In the genomic region with DNA sequence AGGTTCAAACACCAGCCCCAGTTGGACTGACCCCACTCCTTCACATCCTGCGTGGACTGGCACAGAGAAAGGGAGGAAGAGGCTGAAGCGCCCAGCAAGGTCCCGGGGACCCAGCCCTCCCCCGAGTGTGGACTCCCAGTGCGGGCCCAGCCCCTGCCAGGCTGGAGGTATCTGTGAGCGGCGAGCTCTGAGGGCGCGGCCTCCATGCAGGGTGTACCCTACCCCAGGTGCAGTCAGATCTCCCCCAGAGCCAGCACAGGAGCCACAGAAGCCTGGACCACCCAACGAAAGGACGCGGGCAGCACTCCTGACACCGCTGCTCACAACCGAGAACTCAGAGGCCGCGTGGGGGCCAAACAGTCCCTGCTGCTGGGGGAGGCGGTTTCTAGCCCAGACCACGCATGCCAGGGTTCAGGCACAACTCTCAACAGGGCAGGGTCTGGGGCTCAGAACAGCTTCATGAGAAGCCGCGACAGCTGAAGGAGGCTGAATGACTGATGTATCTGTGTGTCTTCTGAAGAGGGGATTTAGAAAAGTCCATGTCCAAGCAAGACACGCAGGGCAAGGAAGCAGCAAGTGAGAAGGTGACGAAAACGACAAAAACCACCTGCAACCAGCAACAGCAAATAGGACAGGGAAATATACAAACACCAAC, we compare ENCODE assay signal across 10 cellular contexts. TPM values are rescaled to one million over a fixed set of nuclear protein-coding genes. Genes with fewer than 3 reads are reported as not detected.
A peak's percentile ranks its signal among the peaks of the same experiment; 100 is the strongest.
DNase-seq lines count a peak whose midpoint lies in the region; ATAC-seq and TF ChIP-seq lines count a peak whose summit lies in the region.
"Had no signal": no experiment of that assay in that cellular context is flagged by ENCODE, and none has a peak within 500 bp of the region (broad histone marks: within the 10 kb centered on the region; RNA-seq: fewer than 3 reads in every experiment).

No MANE protein-coding gene starts in this region.

- H3K4me3 ChIP-seq in CD4-positive, CD25-positive, alpha-beta regulatory T cell (ENCODE audit: low read depth, low read length) = no peak overlapping the region
- H3K4me3 ChIP-seq in SJCRH30 (peak overlapping the region; percentile 25), endodermal cell (ENCODE audit: low read length) (no peak overlapping the region), neuronal stem cell (ENCODE audit: low read length in 2 of 2) (no peak overlapping the region)

- no peaks in the 10 kb centered on the region for H3K27me3 Mint-ChIP-seq in CD4-positive, CD25-positive, alpha-beta regulatory T cell
- H3K27me3 Mint-ChIP-seq in endodermal cell (ENCODE audit: insufficient read depth) = no peaks in the 10 kb centered on the region

- no peak overlapping the region for H3K14ac ChIP-seq in neuronal stem cell (ENCODE audit: low read length)

- peaks cover 0 to 61% (median 18%) of the 10 kb centered on the region in 4 donors for H3K4me1 Mint-ChIP-seq in CD4-positive, CD25-positive, alpha-beta regulatory T cell
- no peaks in the 10 kb centered on the region for H3K4me1 Mint-ChIP-seq in endodermal cell

- no peak overlapping the region for H3K4me2 ChIP-seq in neuronal stem cell (ENCODE audit: insufficient read depth, low read length, poor library complexity, severe bottlenecking)

- 91 to 94% methylated on average over 15 to 23 of the region's 23 CpGs for WGBS in endodermal cell (ENCODE audit: insufficient coverage in 1 of 2, insufficient read length in 1 of 2), 2 experiments
- WGBS in neuronal stem cell (ENCODE audit: extremely low coverage in 2 of 2, insufficient read length in 2 of 2, insufficient replicate concordance in 1 of 2), 2 donors = no CpG with 5 or more reads among the region's 23 CpGs

- peaks cover 18% of the 10 kb centered on the region for H3K36me3 Mint-ChIP-seq in CD4-positive, CD25-positive, alpha-beta regulatory T cell
- peaks cover 37% of the 10 kb centered on the region for H3K36me3 Mint-ChIP-seq in endodermal cell (ENCODE audit: low read depth)

- H3K27ac ChIP-seq in CD4-positive, CD25-positive, alpha-beta regulatory T cell (ENCODE audit: insufficient read depth, low read length, poor library complexity, severe bottlenecking) = peak overlapping the region; percentile 69
- peak overlapping the region; percentile 78 for H3K27ac ChIP-seq in SJCRH30
- no peak overlapping the region for H3K27ac ChIP-seq in endodermal cell (ENCODE audit: low read depth, low read length)
- no peak overlapping the region for H3K27ac ChIP-seq in neuronal stem cell (replicated peaks; ENCODE audit: low read length)

- peaks cover 14% of the 10 kb centered on the region for H3K36me3 ChIP-seq in CD4-positive, CD25-positive, alpha-beta regulatory T cell (ENCODE audit: control insufficient read depth, insufficient read depth, low read length)
- H3K36me3 ChIP-seq in SJCRH30 (peaks cover 7% of the 10 kb centered on the region; the same call in 1 of the 2 replicates), endodermal cell (ENCODE audit: control insufficient read depth, insufficient read depth, low read length) (peaks cover 12% of the 10 kb centered on the region), neuronal stem cell (replicated peaks in 1 of 2; ENCODE audit: control insufficient read depth in 2 of 2, insufficient read depth in 2 of 2, low read length in 2 of 2) (peaks cover 8 to 53% of the 10 kb centered on the region in 2 donors)

- no peaks in the 10 kb centered on the region for H3K9me3 Mint-ChIP-seq in CD4-positive, CD25-positive, alpha-beta regulatory T cell
- H3K9me3 Mint-ChIP-seq in endodermal cell = no peaks in the 10 kb centered on the region

- H3K23ac ChIP-seq in neuronal stem cell (ENCODE audit: low read depth, low read length, poor library complexity) = peak overlapping the region; percentile 49

- H2BK15ac ChIP-seq in neuronal stem cell (ENCODE audit: low read length) = no peak overlapping the region

- H2BK5ac ChIP-seq in neuronal stem cell (ENCODE audit: low read length) = no peak overlapping the region

- H3K18ac ChIP-seq in neuronal stem cell (ENCODE audit: low read length) = no peak overlapping the region

- H2AFZ ChIP-seq in neuronal stem cell (ENCODE audit: low read length) = no peak overlapping the region

- no peaks in the 10 kb centered on the region for H3K27me3 ChIP-seq in CD4-positive, CD25-positive, alpha-beta regulatory T cell (ENCODE audit: control insufficient read depth, insufficient read depth, low read length)
- H3K27me3 ChIP-seq in SJCRH30 = no peaks in the 10 kb centered on the region
- H3K27me3 ChIP-seq in endodermal cell (ENCODE audit: control insufficient read depth, insufficient read depth, low read length, poor library complexity, severe bottlenecking) = no peaks in the 10 kb centered on the region
- no peaks in the 10 kb centered on the region for H3K27me3 ChIP-seq in neuronal stem cell (ENCODE audit: control insufficient read depth in 3 of 3, insufficient read depth in 3 of 3, low read depth in 1 of 3, low read length in 3 of 3)

- peaks cover 14% of the 10 kb centered on the region for H3K79me1 ChIP-seq in neuronal stem cell (ENCODE audit: low read depth, low read length)

- no peak for TF ChIP-seq CTCF in endodermal cell (conservative IDR thresholded peaks at IDR 0.05)

- H2AK5ac ChIP-seq in neuronal stem cell (ENCODE audit: low read depth, low read length) = no peak overlapping the region

- peaks cover 40% of the 10 kb centered on the region for H3K4me1 ChIP-seq in CD4-positive, CD25-positive, alpha-beta regulatory T cell (ENCODE audit: control insufficient read depth, insufficient read depth, low read length, poor library complexity, severe bottlenecking)
- H3K4me1 ChIP-seq in SJCRH30 = peaks cover 30% of the 10 kb centered on the region
- no peaks in the 10 kb centered on the region for H3K4me1 ChIP-seq in endodermal cell (ENCODE audit: control insufficient read depth, insufficient read depth, low read length)
- H3K4me1 ChIP-seq in neuronal stem cell (ENCODE audit: control insufficient read depth in 2 of 2, insufficient read depth in 1 of 2, low read depth in 1 of 2, low read length in 2 of 2) = peaks cover 6 to 9% of the 10 kb centered on the region in 2 donors

- no peaks in the 10 kb centered on the region for H3K9me3 ChIP-seq in CD4-positive, CD25-positive, alpha-beta regulatory T cell (ENCODE audit: control insufficient read depth in 2 of 2, low read length in 2 of 2)
- no peaks in the 10 kb centered on the region for H3K9me3 ChIP-seq in SJCRH30 (replicated peaks)
- no peaks in the 10 kb centered on the region for H3K9me3 ChIP-seq in endodermal cell (ENCODE audit: control insufficient read depth, low read length)
- H3K9me3 ChIP-seq in neuronal stem cell (replicated peaks in 1 of 2; ENCODE audit: control insufficient read depth in 2 of 2, insufficient read depth in 1 of 2, low read depth in 1 of 2, low read length in 2 of 2) = peaks cover 0 to 2% of the 10 kb centered on the region in 2 donors

- no peak overlapping the region for H2BK12ac ChIP-seq in neuronal stem cell (ENCODE audit: low read length)

- no peak overlapping the region for H3K4ac ChIP-seq in neuronal stem cell (ENCODE audit: low read length)

- DNase-seq in CD4-positive, CD25-positive, alpha-beta regulatory T cell = no peak
- DNase-seq in SJCRH30 (peak; percentile 93 to 98), endodermal cell (no peak), neuronal stem cell (ENCODE audit: low spot score) (no peak), HUDEP-2 (lab: John Stamatoyannopoulos, UW; ENCODE audit: unreplicated experiment in 76 of 76) (no peak), inferior parietal cortex (ENCODE audit: extremely low spot score) (no peak), occipital lobe (lab: John Stamatoyannopoulos, UW) (no peak), NCI-H524 treated with DMSO at 0.1 percent for 48 hours (lab: John Stamatoyannopoulos, UW) (no peak)
- DNase-seq: COR-L47; stimulated activated CD4-positive, alpha-beta T cell treated with anti-CD3 and anti-CD28 coated beads, Interleukin-4, amount 100 ng/mL, for 24 hours had no signal

- peak overlapping the region; percentile 35 to 95 (median 93) for H3K27ac Mint-ChIP-seq in CD4-positive, CD25-positive, alpha-beta regulatory T cell
- peak overlapping the region; percentile 39 for H3K27ac Mint-ChIP-seq in endodermal cell

- no peak overlapping the region for H4K8ac ChIP-seq in neuronal stem cell (ENCODE audit: low read depth, low read length)

- H2BK120ac ChIP-seq in neuronal stem cell (ENCODE audit: low read depth, low read length) = no peak overlapping the region

- peak overlapping the region; percentile 31 to 85 (median 76) for H3K4me3 Mint-ChIP-seq in CD4-positive, CD25-positive, alpha-beta regulatory T cell
- no peak overlapping the region for H3K4me3 Mint-ChIP-seq in endodermal cell

- no peak overlapping the region for H3K9ac ChIP-seq in endodermal cell (ENCODE audit: extremely low read depth, low read length, poor library complexity, severe bottlenecking)
- H3K9ac ChIP-seq in neuronal stem cell (ENCODE audit: low read depth, low read length, poor library complexity) = peak overlapping the region; percentile 16

- H4K91ac ChIP-seq in neuronal stem cell (ENCODE audit: low read depth, low read length, poor library complexity) = no peak overlapping the region

- no peak for ATAC-seq in CD4-positive, CD25-positive, alpha-beta regulatory T cell (ENCODE audit: low read depth in 2 of 2)

RNA-seq across cellular contexts. Expression of gene SLC38A10, which starts 8.5 kb away (rescaled TPM):
- total RNA-seq in CD4-positive, CD25-positive, alpha-beta regulatory T cell = 66.3 TPM
- 10 to 100 TPM; 38.2 to 60.1 (median 48.6) TPM for polyA plus RNA-seq in CD4-positive, CD25-positive, alpha-beta regulatory T cell
- total RNA-seq in SJCRH30 (2014; rRNA removed; shearing (Covaris generic)) = 97.0 and 99.8 TPM in 2 replicates
- total RNA-seq in endodermal cell (10 to 100 TPM; 60.2 to 90.3 TPM), occipital lobe (12.3 TPM)
- 30.6 TPM for polyA plus RNA-seq in endodermal cell (2013, experiment 1 of 2)
- polyA plus RNA-seq in endodermal cell (2013, experiment 2 of 2) = 33.5 TPM
- 7.2 TPM for polyA plus RNA-seq in neuronal stem cell (2013, experiment 1 of 2)
- 7.3 TPM for polyA plus RNA-seq in neuronal stem cell (2013, experiment 2 of 2)

RNA-seq across cellular contexts. Expression of gene NDUFAF8, which starts 47.5 kb away (rescaled TPM):
- total RNA-seq in CD4-positive, CD25-positive, alpha-beta regulatory T cell = 34.8 TPM
- 10 to 100 TPM; 56.9 to 83.2 (median 78.6) TPM for polyA plus RNA-seq in CD4-positive, CD25-positive, alpha-beta regulatory T cell
- 129 and 132 TPM in 2 replicates for total RNA-seq in SJCRH30 (2014; rRNA removed; shearing (Covaris generic))
- 10 to 100 TPM; 42.7 to 48.7 TPM for total RNA-seq in endodermal cell
- 60.9 TPM for polyA plus RNA-seq in endodermal cell (2013, experiment 1 of 2)
- polyA plus RNA-seq in endodermal cell (2013, experiment 2 of 2) = 52.0 TPM
- polyA plus RNA-seq in neuronal stem cell (2013, experiment 1 of 2) = 79.2 TPM
- 73.1 TPM for polyA plus RNA-seq in neuronal stem cell (2013, experiment 2 of 2)
- total RNA-seq in occipital lobe = 7.8 TPM

RNA-seq across cellular contexts. Expression of gene TEPSIN, which starts 47.8 kb away (rescaled TPM):
- total RNA-seq in CD4-positive, CD25-positive, alpha-beta regulatory T cell = 113 TPM
- polyA plus RNA-seq in CD4-positive, CD25-positive, alpha-beta regulatory T cell = 1 to 10 TPM; 2.1 to 6.3 (median 5.7) TPM
- 21.5 and 29.3 TPM in 2 replicates for total RNA-seq in SJCRH30 (2014; rRNA removed; shearing (Covaris generic))
- total RNA-seq in endodermal cell (10 to 100 TPM; 30.0 to 45.0 TPM), occipital lobe (8.1 TPM)
- polyA plus RNA-seq in endodermal cell (2013, experiment 1 of 2) = 24.6 TPM
- polyA plus RNA-seq in endodermal cell (2013, experiment 2 of 2) = 21.1 TPM
- polyA plus RNA-seq in neuronal stem cell (2013, experiment 1 of 2) = 14.7 TPM
- polyA plus RNA-seq in neuronal stem cell (2013, experiment 2 of 2) = 14.2 TPM

Comparison
In these comparisons a context has a peak if more than half of its experiments do, and no peak if none do; other contexts are left out.
1. DNase-seq: peak in SJCRH30 (2 of 2); none in CD4-positive, CD25-positive, alpha-beta regulatory T cell (0 of 3), endodermal cell (single experiment), neuronal stem cell (single experiment), HUDEP-2 (0 of 76), inferior parietal cortex (single experiment), occipital lobe (single experiment) and NCI-H524 treated with DMSO at 0.1 percent for 48 hours (single experiment).
2. H3K27ac ChIP-seq: peak in CD4-positive, CD25-positive, alpha-beta regulatory T cell (single experiment) and SJCRH30 (single experiment); none in endodermal cell (single experiment) and neuronal stem cell (single experiment).